31 cellular contexts compared by ENCODE assay signal in genomic region chr6:96809119-96809518, GRCh38. TPM values are rescaled to one million over a fixed set of nuclear protein-coding genes. Genes with fewer than 3 reads are reported as not detected.
DNase-seq lines count a peak whose midpoint lies in the region; ATAC-seq and TF ChIP-seq lines count a peak whose summit lies in the region.
"Had no signal": no experiment of that assay in that cellular context is flagged by ENCODE, and none has a peak within 500 bp of the region (broad histone marks: within the 10 kb centered on the region; RNA-seq: fewer than 3 reads in every experiment).

No MANE protein-coding gene starts in this region.

- CTCF ChIA-PET in IMR-90 (lab: Yijun Ruan, JAX): no interaction called here

- BruUV-seq in IMR-90 (replicated peaks; lab: Mats Ljungman, UMichigan): no TSS peak

- no peaks in the 10 kb centered on the region for H3K36me3 Mint-ChIP-seq in endodermal cell (ENCODE audit: low read depth)
- H3K36me3 Mint-ChIP-seq: activated naive CD8-positive, alpha-beta T cell treated with anti-CD3 and anti-CD28 coated beads for 36 hours; neural progenitor cell; WTC11 had no signal

- peaks cover 0 to 7% of the 10 kb centered on the region in 2 experiments; a peak in 1 of 4 replicates for H3K79me1 ChIP-seq in IMR-90 (ENCODE audit: low read depth in 1 of 2, low read length in 2 of 2)

- H4K91ac ChIP-seq in IMR-90 (ENCODE audit: insufficient read depth, low read depth, low read length): no peak overlapping the region

- H2BK20ac ChIP-seq in IMR-90 (ENCODE audit: low read depth, low read length): no peak overlapping the region

- peak overlapping the region; percentile 48 for H3K4me2 ChIP-seq in BLaER1
- H3K4me2 ChIP-seq in IMR-90 (ENCODE audit: low read depth, low read length): no peak overlapping the region
- H3K4me2 ChIP-seq: A549, KMS-11, neural progenitor cell had no signal

- no peak overlapping the region for H3K27ac ChIP-seq in BLaER1
- H3K27ac ChIP-seq in IMR-90 (ENCODE audit: insufficient read depth, low read length): no peak overlapping the region
- no peak overlapping the region for H3K27ac ChIP-seq in brain microvascular endothelial cell
- no peak overlapping the region for H3K27ac ChIP-seq in endodermal cell (ENCODE audit: low read depth, low read length)
- H3K27ac ChIP-seq: A549, KMS-11, left lung, neural progenitor cell, thoracic aorta had no signal

- peaks cover 54% of the 10 kb centered on the region for H3K4me1 ChIP-seq in BLaER1
- peaks cover 7% of the 10 kb centered on the region; the same call in 1 of the 2 replicates for H3K4me1 ChIP-seq in IMR-90 (ENCODE audit: control insufficient read depth, insufficient read depth, low read length)
- no peaks in the 10 kb centered on the region for H3K4me1 ChIP-seq in endodermal cell (ENCODE audit: control insufficient read depth, insufficient read depth, low read length)
- H3K4me1 ChIP-seq: A549, left lung had no signal

- no peaks in the 10 kb centered on the region for H3K9me3 ChIP-seq in BLaER1
- H3K9me3 ChIP-seq in IMR-90 (ENCODE audit: control insufficient read depth, insufficient read depth, low read length): no peaks in the 10 kb centered on the region
- H3K9me3 ChIP-seq in endodermal cell (ENCODE audit: control insufficient read depth, low read length): no peaks in the 10 kb centered on the region
- H3K9me3 ChIP-seq: A549, HAP-1, left lung, thoracic aorta had no signal

- H2AK5ac ChIP-seq in IMR-90 (ENCODE audit: low read depth, low read length): no peak overlapping the region

- H3K27me3 ChIP-seq in BLaER1 (no peaks in the 10 kb centered on the region), IMR-90 (ENCODE audit: control insufficient read depth, insufficient read depth, low read length) (no peaks in the 10 kb centered on the region), brain microvascular endothelial cell (replicated peaks) (no peaks in the 10 kb centered on the region), endodermal cell (ENCODE audit: control insufficient read depth, insufficient read depth, low read length, poor library complexity, severe bottlenecking) (no peaks in the 10 kb centered on the region)
- H3K27me3 ChIP-seq: left lung, neural progenitor cell had no signal

- TF ChIP-seq RAD21 in IMR-90 (IDR thresholded peaks at IDR 0.05; ENCODE audit: low read length): no peak

- H2BK15ac ChIP-seq in IMR-90 (ENCODE audit: low read depth, low read length): no peak overlapping the region

- H3K4me3 Mint-ChIP-seq in endodermal cell: no peak overlapping the region
- H3K4me3 Mint-ChIP-seq: activated naive CD8-positive, alpha-beta T cell treated with anti-CD3 and anti-CD28 coated beads for 36 hours; activated T-cell treated with anti-CD3 and anti-CD28 coated beads, Interleukin-2, amount 50 U/mL, for 24 hours; CD4-positive, alpha-beta T cell; neural progenitor cell; stimulated activated naive CD8-positive, alpha-beta T cell treated with anti-CD3 and anti-CD28 coated beads, Interleukin-15, amount 100 ng/mL, for 72 hours; WTC11 had no signal

- H3K27me3 Mint-ChIP-seq in endodermal cell (ENCODE audit: insufficient read depth): no peaks in the 10 kb centered on the region
- H3K27me3 Mint-ChIP-seq: CD4-positive, alpha-beta T cell; stimulated activated naive CD8-positive, alpha-beta T cell treated with anti-CD3 and anti-CD28 coated beads, Interleukin-15, amount 100 ng/mL, for 72 hours had no signal

- no peak overlapping the region for H2AK9ac ChIP-seq in IMR-90 (replicated peaks; ENCODE audit: low read depth, low read length, poor library complexity)

- no peak overlapping the region for H3K56ac ChIP-seq in IMR-90 (ENCODE audit: extremely low read depth, insufficient read depth, low read length)

- no peak overlapping the region for H2BK120ac ChIP-seq in IMR-90 (ENCODE audit: low read depth, low read length)

- dilution Hi-C loops in IMR-90 (cut with HindIII; ENCODE audit: low sequenced_read_pairs, unreplicated experiment): no loop called here

- TF ChIP-seq POLR2A in IMR-90 (IDR thresholded peaks at IDR 0.05; ENCODE audit: low read depth, low read length): no peak

- no peak overlapping the region for H3K27ac Mint-ChIP-seq in endodermal cell
- H3K27ac Mint-ChIP-seq: activated naive CD8-positive, alpha-beta T cell treated with anti-CD3 and anti-CD28 coated beads for 36 hours; activated T-cell treated with anti-CD3 and anti-CD28 coated beads, Interleukin-2, amount 50 U/mL, for 24 hours; CD4-positive, alpha-beta T cell; neural progenitor cell; stimulated activated naive CD8-positive, alpha-beta T cell treated with anti-CD3 and anti-CD28 coated beads, Interleukin-15, amount 100 ng/mL, for 72 hours; WTC11 had no signal

- no peak overlapping the region for H2AFZ ChIP-seq in IMR-90 (replicated peaks; ENCODE audit: low read length, poor library complexity)
- H2AFZ ChIP-seq: neural progenitor cell had no signal

- POLR2A ChIA-PET in IMR-90 (lab: Charles Lee; ENCODE audit: unreplicated experiment): no interaction called here

- H4K8ac ChIP-seq in IMR-90 (ENCODE audit: low read depth in 2 of 2, low read length in 2 of 2): no peak overlapping the region

- H4K5ac ChIP-seq in IMR-90 (ENCODE audit: low read depth, low read length): no peak overlapping the region

- intact Hi-C loops in IMR-90 (cut with micrococcal nuclease): no loop called here

- H3K4me1 Mint-ChIP-seq in endodermal cell: peaks cover 4% of the 10 kb centered on the region
- H3K4me1 Mint-ChIP-seq: neural progenitor cell; stimulated activated naive CD8-positive, alpha-beta T cell treated with anti-CD3 and anti-CD28 coated beads, Interleukin-15, amount 100 ng/mL, for 72 hours had no signal

- H4K20me1 ChIP-seq in BLaER1: no peaks in the 10 kb centered on the region
- H4K20me1 ChIP-seq in IMR-90 (ENCODE audit: insufficient read depth, low read length): no peaks in the 10 kb centered on the region

- no peaks in the 10 kb centered on the region for H3K9me3 Mint-ChIP-seq in endodermal cell
- H3K9me3 Mint-ChIP-seq: activated naive CD8-positive, alpha-beta T cell treated with anti-CD3 and anti-CD28 coated beads for 36 hours; activated T-cell treated with anti-CD3 and anti-CD28 coated beads, Interleukin-2, amount 50 U/mL, for 24 hours; CD4-positive, alpha-beta T cell; neural progenitor cell; stimulated activated naive CD8-positive, alpha-beta T cell treated with anti-CD3 and anti-CD28 coated beads, Interleukin-15, amount 100 ng/mL, for 72 hours; WTC11 had no signal

- H3K23ac ChIP-seq in IMR-90 (ENCODE audit: low read depth, low read length): no peak overlapping the region

- no peak overlapping the region for H2BK5ac ChIP-seq in IMR-90 (ENCODE audit: low read depth, low read length, poor library complexity, severe bottlenecking)

- DNase-seq in IMR-90 (peak; percentile 47), brain microvascular endothelial cell (peak; percentile 59), kidney glomerular epithelial cell (lab: John Stamatoyannopoulos, UW) (peak; percentile 12), DMS114 treated with DMSO at 0.1 percent for 48 hours (lab: John Stamatoyannopoulos, UW; ENCODE audit: unreplicated experiment) (no peak), GM19238 (ENCODE audit: insufficient read length, low spot score) (no peak), endodermal cell (no peak)
- DNase-seq in activated T-cell treated with anti-CD3 and anti-CD28 coated beads, Interleukin-2, amount 50 U/mL, for 1 hour: no peak
- DNase-seq: activated CD4-positive, alpha-beta T cell treated with anti-CD3 and anti-CD28 coated beads, Interleukin-2, amount 50 U/mL, for 1 hour; activated gamma-delta T cell; activated naive CD8-positive, alpha-beta T cell treated with anti-CD3 and anti-CD28 coated beads for 36 hours; activated T-cell treated with anti-CD3 and anti-CD28 coated beads, Interleukin-2, amount 50 U/mL, for 24 hours; CD4-positive, alpha-beta T cell; left lung; MM.1S; NCI-H1436; NCI-H2081 treated with DMSO at 0.1 percent for 48 hours; NCI-H345; NCI-H69; right cardiac atrium; Right ventricle myocardium superior; stimulated activated CD8-positive, alpha-beta memory T cell treated with anti-CD3 and anti-CD28 coated beads, Interleukin-4, amount 100 ng/mL, for 48 hours; stimulated activated naive CD8-positive, alpha-beta T cell treated with anti-CD3 and anti-CD28 coated beads, Interleukin-15, amount 100 ng/mL, for 72 hours; T-helper 9 cell had no signal

- H3K4ac ChIP-seq in IMR-90 (ENCODE audit: low read depth, low read length): no peak overlapping the region

- peaks cover 5% of the 10 kb centered on the region; the same call in 1 of the 2 replicates for H3K9me1 ChIP-seq in IMR-90 (ENCODE audit: insufficient read depth, low read length)

- H3K4me3 ChIP-seq in BLaER1 (no peak overlapping the region), IMR-90 (ENCODE audit: insufficient read depth, low read depth, low read length) (no peak overlapping the region), brain microvascular endothelial cell (ENCODE audit: low read depth, low read length) (no peak overlapping the region), endodermal cell (ENCODE audit: low read length) (no peak overlapping the region)
- H3K4me3 ChIP-seq: A549, HAP-1, left lung, neural progenitor cell, thoracic aorta had no signal

- TF ChIP-seq CTCF in IMR-90 (conservative IDR thresholded peaks at IDR 0.05; ENCODE audit: low read depth, low read length) (no peak), brain microvascular endothelial cell (IDR thresholded peaks at IDR 0.05; ENCODE audit: low read depth, low read length, missing control alignments) (no peak), endodermal cell (conservative IDR thresholded peaks at IDR 0.05) (no peak)

- H3K14ac ChIP-seq in IMR-90 (replicated peaks; ENCODE audit: low read depth, low read length): no peak overlapping the region

- no peak overlapping the region for H3K18ac ChIP-seq in IMR-90 (ENCODE audit: low read depth, low read length)

- peak; percentile 76 for ATAC-seq in IMR-90 (ENCODE audit: low read depth)
- ATAC-seq: A549; left lung; Panc1; right cardiac atrium; stimulated activated naive CD8-positive, alpha-beta T cell treated with anti-CD3 and anti-CD28 coated beads, Interleukin-15, amount 100 ng/mL, for 72 hours; WTC11 had no signal

- no peak overlapping the region for H3K9ac ChIP-seq in BLaER1
- no peak overlapping the region for H3K9ac ChIP-seq in IMR-90 (ENCODE audit: low read depth, low read length)
- no peak overlapping the region for H3K9ac ChIP-seq in endodermal cell (ENCODE audit: extremely low read depth, low read length, poor library complexity, severe bottlenecking)
- H3K9ac ChIP-seq: KMS-11, neural progenitor cell had no signal

- in situ Hi-C loops in IMR-90 (cut with MboI; ENCODE audit: low sequenced_read_pairs) (no loop called here), brain microvascular endothelial cell (cut with HindIII; ENCODE audit: low pct_ligation_motif_present, low sequenced_read_pairs) (no loop called here)

- no peaks in the 10 kb centered on the region for H3K36me3 ChIP-seq in BLaER1
- H3K36me3 ChIP-seq in IMR-90 (ENCODE audit: control insufficient read depth, insufficient read depth, low read length): no peaks in the 10 kb centered on the region
- no peaks in the 10 kb centered on the region for H3K36me3 ChIP-seq in brain microvascular endothelial cell (replicated peaks)
- H3K36me3 ChIP-seq in endodermal cell (ENCODE audit: control insufficient read depth, insufficient read depth, low read length): no peaks in the 10 kb centered on the region
- H3K36me3 ChIP-seq: HAP-1, left lung, neural progenitor cell, thoracic aorta had no signal

RNA-seq across cellular contexts. Expression of gene GPR63, which starts 28.2 kb away (rescaled TPM):
- 0.36 and 0.56 TPM in 2 replicates for total RNA-seq in IMR-90 (2012; rRNA removed)
- 0.32 and 0.44 TPM in 2 replicates for polyA plus RNA-seq in IMR-90 (2012; rRNA removed)
- polyA plus RNA-seq in IMR-90 (2012; cell fraction: cytosol; rRNA removed): 0.11 TPM in 2 replicates
- polyA plus RNA-seq in IMR-90 (2012; cell fraction: nucleus; rRNA removed; ENCODE audit: low replicate concordance): 0.20 and 0.94 TPM in 2 replicates
- total RNA-seq in endodermal cell: 1 to 10 TPM; 4.8 to 8.5 TPM
- polyA plus RNA-seq in endodermal cell (2013, experiment 1 of 2): 5.5 TPM
- 4.8 TPM for polyA plus RNA-seq in endodermal cell (2013, experiment 2 of 2)

Comparison
In these comparisons a context has a peak if more than half of its experiments do, and no peak if none do; other contexts are left out.
1. DNase-seq: peak in IMR-90 (single experiment), brain microvascular endothelial cell (single experiment) and kidney glomerular epithelial cell (single experiment); none in DMS114 treated with DMSO at 0.1 percent for 48 hours (single experiment), GM19238 (single experiment), activated T-cell treated with anti-CD3 and anti-CD28 coated beads, Interleukin-2, amount 50 U/mL, for 1 hour (single experiment) and endodermal cell (single experiment).